10 cellular contexts compared by ENCODE assay signal in the genomic region with DNA sequence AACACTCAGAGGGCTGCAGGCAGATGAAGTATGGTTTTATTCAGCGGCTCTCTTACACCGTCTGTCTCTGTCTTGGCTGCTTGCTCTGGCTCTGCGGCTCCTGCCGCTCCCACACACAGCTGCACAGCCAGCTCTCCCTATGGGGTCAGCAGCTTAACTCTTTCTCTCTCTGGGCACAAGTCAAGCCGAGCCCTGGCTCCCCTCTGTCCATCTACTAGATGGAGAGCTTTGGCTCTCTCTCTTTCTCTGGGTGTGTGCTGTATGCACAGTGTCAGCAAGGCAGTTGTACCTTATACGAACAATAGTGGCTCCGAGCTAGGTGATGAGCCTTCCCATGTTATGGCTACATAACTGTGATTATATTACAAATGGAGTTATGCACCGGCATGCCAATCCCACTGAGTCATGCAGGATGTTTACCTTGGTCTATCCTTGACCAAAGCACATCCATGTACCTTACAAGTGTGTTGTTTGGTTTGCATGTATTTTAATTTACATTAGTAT. TPM values are rescaled to one million over a fixed set of nuclear protein-coding genes. Genes with fewer than 3 reads are reported as not detected.
DNase-seq lines count a peak whose midpoint lies in the region; FAIRE-seq and TF ChIP-seq lines count a peak whose summit lies in the region.
"Had no signal": no experiment of that assay in that cellular context is flagged by ENCODE, and none has a peak within 500 bp of the region (broad histone marks: within the 10 kb centered on the region; RNA-seq: fewer than 3 reads in every experiment).

No MANE protein-coding gene starts in this region.

- TF ChIP-seq CTCF in MCF 10A (IDR thresholded peaks at IDR 0.05; ENCODE audit: unreplicated experiment) = no peak
- no peak for TF ChIP-seq CTCF in keratinocyte (optimal IDR thresholded peaks at IDR 0.05 in 1 of 3, IDR thresholded peaks at IDR 0.05 in 1 of 3, conservative IDR thresholded peaks at IDR 0.05 in 1 of 3; ENCODE audit: extremely low read depth in 1 of 3, insufficient read depth in 2 of 3, low read length in 3 of 3)
- TF ChIP-seq CTCF in testis (IDR thresholded peaks at IDR 0.05) = no peak

- peak overlapping the region; percentile 75 for H3K4me2 ChIP-seq in keratinocyte (ENCODE audit: control insufficient read depth, extremely low read depth, insufficient read depth, low read depth, low read length)

- H3K79me2 ChIP-seq in keratinocyte (ENCODE audit: control insufficient read depth, insufficient read depth, low read length) = no peaks in the 10 kb centered on the region

- DNase-seq in LoVo (ENCODE audit: low spot score) (peak; percentile 85), MCF 10A (ENCODE audit: unreplicated experiment) (peak; percentile 87), keratinocyte (ENCODE audit: low read depth, low spot score) (no peak), testis (peak; percentile 41), cerebellar nuclear complex (lab: John Stamatoyannopoulos, UW) (no peak), AG08395 (ENCODE audit: low spot score) (no peak)
- DNase-seq in stimulated activated CD4-positive, alpha-beta T cell treated with anti-CD3 and anti-CD28 coated beads, Interleukin-15, amount 100 ng/mL, for 24 hours = no peak
- DNase-seq: activated CD4-positive, alpha-beta T cell treated with anti-CD3 and anti-CD28 coated beads, Interleukin-2, amount 10 ng/mL, durations not matched to agents 7 days and 5 days; NCI-H2227 treated with DMSO at 0.1 percent for 48 hours; pancreas had no signal

- peak overlapping the region in 2 of 3 experiments; percentile 21 to 32 for H3K4me3 ChIP-seq in keratinocyte (ENCODE audit: control insufficient read depth in 2 of 3, extremely low read depth in 1 of 3, insufficient read depth in 2 of 3, low read depth in 1 of 3, low read length in 3 of 3)
- H3K4me3 ChIP-seq in testis = no peak overlapping the region
- H3K4me3 ChIP-seq: pancreas had no signal

- no peaks in the 10 kb centered on the region for H4K20me1 ChIP-seq in keratinocyte (ENCODE audit: control insufficient read depth, extremely low read depth, insufficient read depth, low read length)

- H3K9me3 ChIP-seq in keratinocyte (ENCODE audit: control insufficient read depth, low read depth, low read length) (no peaks in the 10 kb centered on the region), testis (no peaks in the 10 kb centered on the region)
- H3K9me3 ChIP-seq: pancreas had no signal

- peak overlapping the region; percentile 51 for H3K4me3 Mint-ChIP-seq in MCF 10A (ENCODE audit: unreplicated experiment)
- H3K4me3 Mint-ChIP-seq: activated CD4-positive, alpha-beta T cell treated with anti-CD3 and anti-CD28 coated beads, Interleukin-2, amount 10 ng/mL, durations not matched to agents 7 days and 5 days had no signal

- no TSS peak for BruUV-seq in MCF 10A (replicated peaks; lab: Mats Ljungman, UMichigan)

- no peak for TF ChIP-seq POLR2A in testis (IDR thresholded peaks at IDR 0.05)

- H3K27ac ChIP-seq in keratinocyte (ENCODE audit: control insufficient read depth, insufficient read depth, low read length) = peak overlapping the region; percentile 63
- no peak overlapping the region for H3K27ac ChIP-seq in testis
- H3K27ac ChIP-seq: pancreas had no signal

- H3K36me3 ChIP-seq in keratinocyte (ENCODE audit: control insufficient read depth in 2 of 2, extremely low read depth in 1 of 2, insufficient read depth in 2 of 2, low read length in 2 of 2) = no peaks in the 10 kb centered on the region
- H3K36me3 ChIP-seq in testis (ENCODE audit: low read depth, missing control alignments) = no peaks in the 10 kb centered on the region
- H3K36me3 ChIP-seq: pancreas had no signal

- peak overlapping the region; percentile 83 for H2AFZ ChIP-seq in keratinocyte (ENCODE audit: control insufficient read depth, low read length)

- POLR2A ChIA-PET in MCF 10A (lab: Yijun Ruan, JAX) = interaction anchor here (0.6 to 10.1 kb wide), 16 partner anchors 8 to 493 kb away, joined by 3 to 349 read pairs (median 5); partner anchors contain the start of genes PPP2CA, SKP1 and UBE2B

- FAIRE-seq in keratinocyte (lab: Jason Lieb, UNC) = peak; percentile 86
- FAIRE-seq: pancreas had no signal

- H3K4me1 ChIP-seq in keratinocyte (ENCODE audit: control insufficient read depth, extremely low read depth, insufficient read depth, low read length) (peaks cover 37% of the 10 kb centered on the region), testis (peaks cover 6% of the 10 kb centered on the region)

- H3K9me1 ChIP-seq in keratinocyte (ENCODE audit: control insufficient read depth, extremely low read depth, insufficient read depth, low read length) = no peaks in the 10 kb centered on the region

- H3K4me1 Mint-ChIP-seq in MCF 10A (ENCODE audit: insufficient read depth, unreplicated experiment) = peaks cover 37% of the 10 kb centered on the region
- H3K4me1 Mint-ChIP-seq: activated CD4-positive, alpha-beta T cell treated with anti-CD3 and anti-CD28 coated beads, Interleukin-2, amount 10 ng/mL, durations not matched to agents 7 days and 5 days had no signal

- peak overlapping the region; percentile 82 for H3K27ac Mint-ChIP-seq in MCF 10A (ENCODE audit: low read depth, unreplicated experiment)
- H3K27ac Mint-ChIP-seq: activated CD4-positive, alpha-beta T cell treated with anti-CD3 and anti-CD28 coated beads, Interleukin-2, amount 10 ng/mL, durations not matched to agents 7 days and 5 days had no signal

- no peaks in the 10 kb centered on the region for H3K27me3 ChIP-seq in keratinocyte (ENCODE audit: control insufficient read depth, extremely low read depth, insufficient read depth, low read length)
- H3K27me3 ChIP-seq in testis = no peaks in the 10 kb centered on the region
- H3K27me3 ChIP-seq: pancreas had no signal

- CTCF ChIA-PET in MCF 10A (lab: Yijun Ruan, JAX) = interaction anchor here (0.6 to 7.8 kb wide), 11 partner anchors 15 to 498 kb away, joined by 3 to 47 read pairs (median 5); partner anchors contain the start of gene PPP2CA

- dilution Hi-C loops in keratinocyte (cut with MboI; ENCODE audit: extremely low pct_ligation_motif_present, low sequenced_read_pairs) = no loop called here

- intact Hi-C loops in MCF 10A (cut with micrococcal nuclease) (no loop called here), testis (cut with DNase I; ENCODE audit: low total_unique reads) (no loop called here)

- H3K27me3 Mint-ChIP-seq in MCF 10A (ENCODE audit: insufficient read depth, unreplicated experiment) = no peaks in the 10 kb centered on the region

- no peaks in the 10 kb centered on the region for H3K9me3 Mint-ChIP-seq in MCF 10A (ENCODE audit: unreplicated experiment)
- H3K9me3 Mint-ChIP-seq: activated CD4-positive, alpha-beta T cell treated with anti-CD3 and anti-CD28 coated beads, Interleukin-2, amount 10 ng/mL, durations not matched to agents 7 days and 5 days had no signal

- H3K9ac ChIP-seq in keratinocyte (ENCODE audit: control insufficient read depth, extremely low read depth, insufficient read depth, low read length) = peak overlapping the region; percentile 46

- 40 to 41% methylated on average over 8 of the region's 8 CpGs for WGBS in testis, 2 donors

- H3K36me3 Mint-ChIP-seq in MCF 10A (ENCODE audit: insufficient read depth, unreplicated experiment) = no peaks in the 10 kb centered on the region

RNA-seq across cellular contexts. Expression of gene PPP2CA, which starts 19.3 kb away (rescaled TPM):
- total RNA-seq in MCF 10A (2022) (317 and 359 TPM in 2 replicates), testis (100 to 1,000 TPM; 125 to 214 TPM)
- polyA plus RNA-seq in keratinocyte (126 to 255 TPM (median 161 TPM) in 3 replicates), testis (ENCODE audit: insufficient read depth, low read depth, low replicate concordance) (105 TPM)
- polyA plus RNA-seq in keratinocyte (2011; ENCODE audit: low read depth) = 178 TPM
- 102 and 190 TPM in 2 replicates for polyA plus RNA-seq in keratinocyte (2011; cell fraction: cytosol; rRNA removed)
- 74.4 and 111 TPM in 2 replicates for polyA plus RNA-seq in keratinocyte (2011; cell fraction: nucleus; rRNA removed)
- 183 and 243 TPM in 2 replicates for polyA plus RNA-seq in keratinocyte (2012; ENCODE audit: low replicate concordance)
- 27.8 to 235 TPM (median 78.0 TPM) in 3 replicates for polyA minus RNA-seq in keratinocyte
- 126 TPM for polyA minus RNA-seq in keratinocyte (2011; cell fraction: cytosol; rRNA and poly(A)+ RNA removed)
- polyA minus RNA-seq in keratinocyte (2011; cell fraction: nucleus; rRNA and poly(A)+ RNA removed) = 21.2 and 49.3 TPM in 2 replicates

Comparison
In these comparisons a context has a peak if more than half of its experiments do, and no peak if none do; other contexts are left out.
1. DNase-seq: peak in LoVo (single experiment), MCF 10A (single experiment) and testis (single experiment); none in keratinocyte (single experiment), stimulated activated CD4-positive, alpha-beta T cell treated with anti-CD3 and anti-CD28 coated beads, Interleukin-15, amount 100 ng/mL, for 24 hours (single experiment), cerebellar nuclear complex (0 of 2) and AG08395 (single experiment).
2. H3K4me3 ChIP-seq: peak in keratinocyte (2 of 3); none in testis (0 of 2).